In the genomic region with DNA sequence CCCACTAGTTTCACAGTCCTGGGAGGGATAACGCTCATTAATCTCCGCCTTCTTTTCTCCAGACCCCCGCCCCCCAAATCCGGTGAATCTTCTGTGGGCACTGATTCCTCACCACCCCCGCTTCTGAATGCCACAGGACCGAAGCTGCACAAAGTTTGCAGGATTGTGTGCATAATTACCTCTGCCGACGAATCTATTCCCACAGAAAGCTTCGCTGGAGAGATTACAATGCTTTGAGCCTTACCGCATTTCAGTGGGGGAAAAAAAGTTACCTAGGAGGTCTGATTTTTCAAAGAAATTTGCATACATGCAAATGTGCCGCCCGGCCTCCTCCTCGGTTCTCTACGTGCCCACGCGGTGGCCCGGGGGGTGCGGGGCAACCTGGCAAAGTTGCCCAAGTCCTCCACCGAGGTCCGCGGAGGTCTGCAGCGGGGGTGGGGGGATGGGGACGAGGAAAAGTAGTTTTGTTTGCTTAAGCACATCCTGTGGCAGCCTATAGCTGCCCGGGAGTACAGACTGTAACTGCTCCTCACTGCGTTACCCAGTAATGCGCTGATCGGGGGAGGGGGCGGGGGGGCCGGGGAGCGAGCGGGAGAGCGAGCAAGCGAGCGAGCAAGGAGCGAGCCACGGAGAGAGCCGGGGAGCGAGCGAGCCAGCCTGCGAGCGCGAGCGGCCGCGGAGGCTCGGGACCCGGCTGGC, we compare ENCODE assay signal across 8 cellular contexts. TPM values are rescaled to one million over a fixed set of nuclear protein-coding genes. Genes with fewer than 3 reads are reported as not detected.
DNase-seq lines count a peak whose midpoint lies in the region; ATAC-seq and TF ChIP-seq lines count a peak whose summit lies in the region.

No MANE protein-coding gene starts in this region.

- H3K36me3 ChIP-seq in RWPE2 (ENCODE audit: low read depth), result no peaks in the 10 kb centered on the region
- no peaks in the 10 kb centered on the region for H3K36me3 ChIP-seq in cardiac muscle cell
- H3K36me3 ChIP-seq in ovary, result no peaks in the 10 kb centered on the region

- H3K27ac Mint-ChIP-seq in activated naive CD8-positive, alpha-beta T cell, result peak overlapping the region; percentile 50

- ATAC-seq in RWPE2 (ENCODE audit: low read depth) (peak; percentile 24), GM18873 (IDR thresholded peaks at IDR 0.05; ENCODE audit: low FRiP score, unreplicated experiment) (no peak)

- no peaks in the 10 kb centered on the region for H3K27me3 Mint-ChIP-seq in activated naive CD8-positive, alpha-beta T cell

- no peaks in the 10 kb centered on the region for H3K27me3 ChIP-seq in RWPE2 (ENCODE audit: insufficient read depth, poor library complexity, severe bottlenecking)
- H3K27me3 ChIP-seq in cardiac muscle cell, result peaks cover 31% of the 10 kb centered on the region
- H3K27me3 ChIP-seq in ovary, result no peaks in the 10 kb centered on the region

- no peaks in the 10 kb centered on the region for H3K9me3 Mint-ChIP-seq in activated naive CD8-positive, alpha-beta T cell (ENCODE audit: low read depth)

- H3K4me3 ChIP-seq in RWPE2 (ENCODE audit: severe bottlenecking) (peak overlapping the region; percentile 88), cardiac muscle cell (peak overlapping the region; percentile 95), ovary (peak overlapping the region; percentile 71)

- H3K4me1 ChIP-seq in RWPE2 (ENCODE audit: insufficient read depth, poor library complexity, severe bottlenecking), result peaks cover 40% of the 10 kb centered on the region
- peaks cover 44% of the 10 kb centered on the region for H3K4me1 ChIP-seq in cardiac muscle cell (ENCODE audit: low read depth)
- peaks cover 5% of the 10 kb centered on the region for H3K4me1 ChIP-seq in ovary (ENCODE audit: insufficient read depth)

- peaks cover 49% of the 10 kb centered on the region for H3K4me1 Mint-ChIP-seq in activated naive CD8-positive, alpha-beta T cell (ENCODE audit: low read depth)

- H3K36me3 Mint-ChIP-seq in activated naive CD8-positive, alpha-beta T cell, result no peaks in the 10 kb centered on the region

- TF ChIP-seq POLR2A in ovary (IDR thresholded peaks at IDR 0.05), result no peak

- TF ChIP-seq EP300 in ovary (IDR thresholded peaks at IDR 0.05), result no peak

- WGBS in ovary, 3 donors, result 1 to 2% (median 1%) methylated on average over 33 to 47 of the region's 47 CpGs

- intact Hi-C loops in ovary (cut with DNase I), result loop anchor here in 3 of 4 donors (2.0 to 10.0 kb wide), 3 partner anchors 29 to 103 kb away; no protein-coding TSS in a partner anchor

- H3K9me3 ChIP-seq in RWPE2 (ENCODE audit: severe bottlenecking) (no peaks in the 10 kb centered on the region), cardiac muscle cell (ENCODE audit: low read depth) (no peaks in the 10 kb centered on the region), ovary (no peaks in the 10 kb centered on the region)

- H3K27ac ChIP-seq in RWPE2 (ENCODE audit: poor library complexity, severe bottlenecking) (peak overlapping the region; percentile 85), cardiac muscle cell (no peak overlapping the region), ovary (peak overlapping the region; percentile 59 to 70)

- DNase-seq in NCI-H1092 treated with DMSO at 0.1 percent for 48 hours (lab: John Stamatoyannopoulos, UW) (peak; percentile 9), NCI-H1092 (lab: John Stamatoyannopoulos, UW) (no peak), RWPE2 (ENCODE audit: low spot score) (no peak), cardiac muscle cell (ENCODE audit: low read depth in 1 of 2, low spot score in 1 of 2) (peak; percentile 69 to 83), ovary (peak; percentile 47 to 72 (median 66)), putamen (ENCODE audit: low spot score) (no peak)

- H3K4me3 Mint-ChIP-seq in activated naive CD8-positive, alpha-beta T cell, result peak overlapping the region; percentile 84

- TF ChIP-seq CTCF in RWPE2 (IDR thresholded peaks at IDR 0.05; ENCODE audit: poor library complexity, severe bottlenecking) (no peak), cardiac muscle cell (IDR thresholded peaks at IDR 0.05; ENCODE audit: low read depth, low read length) (no peak), ovary (IDR thresholded peaks at IDR 0.05) (no peak)

RNA-seq across cellular contexts. Expression of a gene that starts 0.6 kb away (rescaled TPM):
- 12.0 and 14.9 TPM in 2 replicates for total RNA-seq in cardiac muscle cell
- polyA plus RNA-seq in cardiac muscle cell, result 10.1 and 18.3 TPM in 2 replicates
- total RNA-seq in ovary, result 100 to 1,000 TPM in 2 of 7 donors, 10 to 100 TPM in 5; 34.0 to 115 (median 90.8) TPM
- 10 to 100 TPM; 11.8 to 23.5 TPM for polyA plus RNA-seq in ovary

Comparison
In these comparisons a context has a peak if more than half of its experiments do, and no peak if none do; other contexts are left out.
1. DNase-seq: peak in NCI-H1092 treated with DMSO at 0.1 percent for 48 hours (single experiment), cardiac muscle cell (2 of 2) and ovary (5 of 5); none in NCI-H1092 (single experiment), RWPE2 (single experiment) and putamen (single experiment).
2. Peak in every context shown above with its lines, with median percentiles within 50 percentile points of each other: H3K4me3 ChIP-seq.